16 cellular contexts compared by ENCODE assay signal in genomic region chrX:13293700-13294099, GRCh38. TPM values are rescaled to one million over a fixed set of nuclear protein-coding genes. Genes with fewer than 3 reads are reported as not detected.
DNase-seq lines count a peak whose midpoint lies in the region; ATAC-seq, FAIRE-seq and TF ChIP-seq lines count a peak whose summit lies in the region.
"Had no signal": no experiment of that assay in that cellular context is flagged by ENCODE, and none has a peak within 500 bp of the region (broad histone marks: within the 10 kb centered on the region; RNA-seq: fewer than 3 reads in every experiment).

No MANE protein-coding gene starts in this region.

- in situ Hi-C loops in mammary epithelial cell (cut with MboI; ENCODE audit: low sequenced_read_pairs in 2 of 2) (no loop called here), gastrocnemius medialis (cut with MboI; ENCODE audit: low sequenced_read_pairs in 4 of 4) (no loop called here)

- H3K36me3 ChIP-seq in mammary epithelial cell (ENCODE audit: insufficient read depth, low read length) (no peaks in the 10 kb centered on the region), gastrocnemius medialis (no peaks in the 10 kb centered on the region)

- dilution Hi-C loops in mammary epithelial cell (cut with HindIII; ENCODE audit: low sequenced_read_pairs), result no loop called here

- no TSS peak for BruUV-seq in mammary epithelial cell (replicated peaks; lab: Mats Ljungman, UMichigan)

- peaks cover 2% of the 10 kb centered on the region for H3K4me1 Mint-ChIP-seq in chondrocyte (ENCODE audit: low read depth)
- H3K4me1 Mint-ChIP-seq: T-cell had no signal

- peaks cover 11% of the 10 kb centered on the region for H3K4me1 ChIP-seq in mammary epithelial cell (ENCODE audit: insufficient read depth, low read length)
- no peaks in the 10 kb centered on the region for H3K4me1 ChIP-seq in gastrocnemius medialis
- H3K4me1 ChIP-seq: body of pancreas had no signal

- H3K9me3 ChIP-seq in mammary epithelial cell (replicated peaks; ENCODE audit: insufficient read depth, low read length) (no peaks in the 10 kb centered on the region), gastrocnemius medialis (no peaks in the 10 kb centered on the region)
- H3K9me3 ChIP-seq: body of pancreas had no signal

- no peak for ATAC-seq in gastrocnemius medialis
- no peak for ATAC-seq in HG03521 (IDR thresholded peaks at IDR 0.05; ENCODE audit: unreplicated experiment)
- ATAC-seq: body of pancreas; effector memory CD8-positive, alpha-beta T cell; T-cell had no signal

- peak overlapping the region; percentile 28 for H3K9ac ChIP-seq in mammary epithelial cell (ENCODE audit: insufficient read depth, low read length)

- H3K27ac ChIP-seq in mammary epithelial cell (ENCODE audit: insufficient read depth, low read depth, low read length), result peak overlapping the region; percentile 93
- no peak overlapping the region for H3K27ac ChIP-seq in gastrocnemius medialis
- H3K27ac ChIP-seq: body of pancreas had no signal

- H3K36me3 Mint-ChIP-seq in chondrocyte (ENCODE audit: low read depth), result no peaks in the 10 kb centered on the region
- H3K36me3 Mint-ChIP-seq: T-cell had no signal

- peak overlapping the region; percentile 72 for H3K4me2 ChIP-seq in mammary epithelial cell (ENCODE audit: insufficient read depth, low read depth, low read length)

- H3K9me3 Mint-ChIP-seq in chondrocyte (ENCODE audit: low read depth), result peaks cover 1% of the 10 kb centered on the region
- H3K9me3 Mint-ChIP-seq: effector memory CD8-positive, alpha-beta T cell; T-cell had no signal

- H3K27ac Mint-ChIP-seq in chondrocyte (ENCODE audit: unreplicated experiment), result no peak overlapping the region
- H3K27ac Mint-ChIP-seq: effector memory CD8-positive, alpha-beta T cell; T-cell had no signal

- WGBS in mammary epithelial cell (ENCODE audit: low coverage, missing lambda C conversion rate), result 0% methylated on average over 6 of the region's 6 CpGs

- no peak overlapping the region for H3K4me3 Mint-ChIP-seq in chondrocyte (ENCODE audit: unreplicated experiment)
- H3K4me3 Mint-ChIP-seq: effector memory CD8-positive, alpha-beta T cell; T-cell had no signal

- no peaks in the 10 kb centered on the region for H3K27me3 Mint-ChIP-seq in chondrocyte (ENCODE audit: low read depth)
- H3K27me3 Mint-ChIP-seq: effector memory CD8-positive, alpha-beta T cell had no signal

- DNase-seq in HTR-8/SVneo (ENCODE audit: insufficient read length, low spot score), result peak; percentile 53
- DNase-seq in NCI-H2196 (lab: John Stamatoyannopoulos, UW; ENCODE audit: unreplicated experiment), result peak; percentile 47
- DNase-seq in mammary epithelial cell, result peak; percentile 95
- peak; percentile 52 for DNase-seq in pons (ENCODE audit: low spot score)
- no peak for DNase-seq in HCEC 1CT
- no peak for DNase-seq in gastrocnemius medialis
- no peak for DNase-seq in chondrocyte (ENCODE audit: low spot score)
- DNase-seq: effector memory CD8-positive, alpha-beta T cell; MM.1S; OCI-M1; T-cell had no signal

- peak overlapping the region; percentile 80 for H2AFZ ChIP-seq in mammary epithelial cell (ENCODE audit: low read depth, low read length)

- no peak overlapping the region for H3K4me3 ChIP-seq in mammary epithelial cell (replicated peaks in 1 of 3; ENCODE audit: insufficient read depth in 1 of 3, low read depth in 2 of 3, low read length in 3 of 3)
- H3K4me3 ChIP-seq in gastrocnemius medialis, result no peak overlapping the region
- H3K4me3 ChIP-seq: body of pancreas had no signal

- no peak for TF ChIP-seq CTCF in mammary epithelial cell (conservative IDR thresholded peaks at IDR 0.05 in 1 of 2, IDR thresholded peaks at IDR 0.05 in 1 of 2; ENCODE audit: extremely low read depth in 1 of 2, insufficient read depth in 1 of 2, low read depth in 1 of 2, low read length in 2 of 2)
- TF ChIP-seq CTCF in gastrocnemius medialis (IDR thresholded peaks at IDR 0.05 in 4 of 5, conservative IDR thresholded peaks at IDR 0.05 in 1 of 5), result no peak
- TF ChIP-seq CTCF in chondrocyte (IDR thresholded peaks at IDR 0.05), result no peak

- no peaks in the 10 kb centered on the region for H4K20me1 ChIP-seq in mammary epithelial cell (ENCODE audit: insufficient read depth, low read length)

- FAIRE-seq in HTR-8/SVneo (lab: Jason Lieb, UNC), result peak; percentile 72

- intact Hi-C loops in mammary epithelial cell (cut with micrococcal nuclease), result loop anchor here (1.0 to 2.0 kb wide), 4 partner anchors 69 to 347 kb away; no protein-coding TSS in a partner anchor
- intact Hi-C loops in gastrocnemius medialis (cut with DNase I; ENCODE audit: low total_unique reads), result no loop called here

- H3K79me2 ChIP-seq in mammary epithelial cell (ENCODE audit: insufficient read depth, low read length), result no peaks in the 10 kb centered on the region

- CTCF ChIA-PET in mammary epithelial cell (lab: Charles Lee; ENCODE audit: low non-redundant PET), result no interaction called here

- no peak for TF ChIP-seq POLR2A in gastrocnemius medialis (IDR thresholded peaks at IDR 0.05)

- H3K27me3 ChIP-seq in mammary epithelial cell (ENCODE audit: insufficient read depth, low read length), result no peaks in the 10 kb centered on the region
- no peaks in the 10 kb centered on the region for H3K27me3 ChIP-seq in gastrocnemius medialis
- H3K27me3 ChIP-seq: body of pancreas had no signal

RNA-seq across cellular contexts. Expression of gene ATXN3L, which starts 26.2 kb away (rescaled TPM):
- total RNA-seq in mammary epithelial cell (not detected), gastrocnemius medialis (not detected), chondrocyte (not detected in 3 replicates)
- polyA plus RNA-seq in mammary epithelial cell, result not detected
- not detected for polyA minus RNA-seq in mammary epithelial cell
- total RNA-seq: body of pancreas, liver, skeletal muscle tissue, T-cell had no signal
- polyA plus RNA-seq: liver, neural cell had no signal

Comparison
In these comparisons a context has a peak if more than half of its experiments do, and no peak if none do; other contexts are left out.
1. DNase-seq: peak in HTR-8/SVneo (single experiment), NCI-H2196 (single experiment), mammary epithelial cell (single experiment) and pons (single experiment); none in HCEC 1CT (single experiment), gastrocnemius medialis (0 of 2) and chondrocyte (single experiment).